In genomic region chr12:6871052-6871957, GRCh38 we compare ENCODE assay signal across 6 cellular contexts. TPM values are rescaled to one million over a fixed set of nuclear protein-coding genes. Genes with fewer than 3 reads are reported as not detected.
A peak's percentile ranks its signal among the peaks of the same experiment; 100 is the strongest.
DNase-seq lines count a peak whose midpoint lies in the region; ATAC-seq and TF ChIP-seq lines count a peak whose summit lies in the region.

No MANE protein-coding gene starts in this region.

- H3K9me2 ChIP-seq in neural cell (ENCODE audit: insufficient read depth, low read length) = no peaks in the 10 kb centered on the region

- no peak overlapping the region for H2AFZ ChIP-seq in neural cell (ENCODE audit: low read depth, low read length)

- peak overlapping the region; percentile 78 for H3K27ac Mint-ChIP-seq in CD4-positive, alpha-beta T cell

- no peaks in the 10 kb centered on the region for H3K27me3 ChIP-seq in CD4-positive, alpha-beta T cell (ENCODE audit: control insufficient read depth, insufficient read depth, low read length)
- H3K27me3 ChIP-seq in brain microvascular endothelial cell (replicated peaks) = no peaks in the 10 kb centered on the region
- H3K27me3 ChIP-seq in neural cell (ENCODE audit: insufficient read depth, low read depth, low read length) = no peaks in the 10 kb centered on the region

- no peak for TF ChIP-seq EP300 in neural cell (conservative IDR thresholded peaks at IDR 0.05; ENCODE audit: poor library complexity, severe bottlenecking)

- H3K9me3 Mint-ChIP-seq in CD4-positive, alpha-beta T cell = no peaks in the 10 kb centered on the region

- in situ Hi-C loops in brain microvascular endothelial cell (cut with HindIII; ENCODE audit: low pct_ligation_motif_present, low sequenced_read_pairs) = no loop called here

- H3K36me3 Mint-ChIP-seq in CD4-positive, alpha-beta T cell (ENCODE audit: low read depth) = peaks cover 32% of the 10 kb centered on the region

- no peaks in the 10 kb centered on the region for H3K9me3 ChIP-seq in CD4-positive, alpha-beta T cell (ENCODE audit: control insufficient read depth, low read length)
- no peaks in the 10 kb centered on the region for H3K9me3 ChIP-seq in neural cell (ENCODE audit: low read length)

- peaks cover 3% of the 10 kb centered on the region for H3F3A ChIP-seq in neural cell (ENCODE audit: insufficient read depth, low read length, poor library complexity, severe bottlenecking)

- H3K9ac ChIP-seq in neural cell (ENCODE audit: low read length) = peak overlapping the region; percentile 75

- H4K20me1 ChIP-seq in neural cell (ENCODE audit: insufficient read depth) = no peaks in the 10 kb centered on the region

- DNase-seq in CD4-positive, alpha-beta T cell = no peak
- DNase-seq in M059J (ENCODE audit: low read depth) = peak; percentile 78
- DNase-seq in brain microvascular endothelial cell = no peak
- no peak for DNase-seq in NCI-H1930 (lab: John Stamatoyannopoulos, UW)

- no peak for TF ChIP-seq RAD21 in neural cell (conservative IDR thresholded peaks at IDR 0.05)

- H3K27ac ChIP-seq in CD4-positive, alpha-beta T cell (ENCODE audit: low read depth, low read length) = peak overlapping the region; percentile 32
- H3K27ac ChIP-seq in brain microvascular endothelial cell (no peak overlapping the region), neural cell (ENCODE audit: low read length) (no peak overlapping the region)

- peak overlapping the region; percentile 88 for H3K4me3 Mint-ChIP-seq in CD4-positive, alpha-beta T cell

- CTCF ChIA-PET in CD4-positive, alpha-beta T cell (lab: Charles Lee) = interaction anchor here (1.2 to 10.3 kb wide), 9 partner anchors 11 to 94 kb away, joined by 4 to 153 read pairs (median 24); partner anchors contain the start of genes CDCA3, ENO2, LRRC23 and P3H3

- POLR2A ChIA-PET in CD4-positive, alpha-beta T cell (lab: Charles Lee) = interaction anchor here (1.4 to 4.4 kb wide), 9 partner anchors 19 to 263 kb away, joined by 3 to 106 read pairs (median 23); partner anchors contain the start of genes C12orf57, C1RL, CDCA3 and ENO2

- no peak overlapping the region for H3K4me2 ChIP-seq in neural cell (ENCODE audit: low read length)

- no peaks in the 10 kb centered on the region for H3K79me2 ChIP-seq in neural cell (replicated peaks; ENCODE audit: insufficient read depth, low read length)

- TF ChIP-seq CTCF in CD4-positive, alpha-beta T cell (IDR thresholded peaks at IDR 0.05) = no peak
- TF ChIP-seq CTCF in brain microvascular endothelial cell (IDR thresholded peaks at IDR 0.05; ENCODE audit: low read depth, low read length, missing control alignments) (no peak), neural cell (IDR thresholded peaks at IDR 0.05; ENCODE audit: poor library complexity, severe bottlenecking) (no peak)

- peak overlapping the region; percentile 84 for H3K4me3 ChIP-seq in brain microvascular endothelial cell (ENCODE audit: low read depth, low read length)
- H3K4me3 ChIP-seq in neural cell (ENCODE audit: low read length) = peak overlapping the region; percentile 88

- intact Hi-C loops in CD4-positive, alpha-beta T cell (cut with DNase I, micrococcal nuclease) = loop anchor here (5.0 kb wide), 2 partner anchors 41 to 146 kb away; partner anchors contain the start of genes ENO2 (in 1 of the 2) and LPCAT3 (in 1 of the 2)

- H3K36me3 ChIP-seq in brain microvascular endothelial cell (replicated peaks) (peaks cover 21% of the 10 kb centered on the region), neural cell (ENCODE audit: insufficient read depth, low read length) (no peaks in the 10 kb centered on the region)

- peaks cover 69% of the 10 kb centered on the region for H3K4me1 Mint-ChIP-seq in CD4-positive, alpha-beta T cell (ENCODE audit: low read depth)

- no peak for ATAC-seq in CD4-positive, alpha-beta T cell (ENCODE audit: poor library complexity)
- ATAC-seq in HG02970 (IDR thresholded peaks at IDR 0.05; ENCODE audit: low FRiP score, unreplicated experiment) = no peak

- H3K27me3 Mint-ChIP-seq in CD4-positive, alpha-beta T cell = no peaks in the 10 kb centered on the region

TF ChIP-seq in neural cell, 6 proteins besides CTCF, POLR2A, EP300 and RAD21:
- no peak for TF ChIP-seq MXI1 (conservative IDR thresholded peaks at IDR 0.05; ENCODE audit: poor library complexity, severe bottlenecking)
- no peak for TF ChIP-seq POLR2AphosphoS5 (IDR thresholded peaks at IDR 0.05)
- TF ChIP-seq REST (IDR thresholded peaks at IDR 0.05; ENCODE audit: borderline replicate concordance) = no peak
- TF ChIP-seq SMC3 (conservative IDR thresholded peaks at IDR 0.05; ENCODE audit: poor library complexity) = no peak
- TF ChIP-seq TAF1 (IDR thresholded peaks at IDR 0.05; ENCODE audit: low read depth) = no peak
- TF ChIP-seq EZH2 (IDR thresholded peaks at IDR 0.05; ENCODE audit: borderline replicate concordance, insufficient read depth, low read length, poor library complexity, severe bottlenecking) = no peak
TF ChIP-seq in neural cell: peak in this region for 0.

RNA-seq across cellular contexts. Expression of gene SPSB2, which starts 1.8 kb away (rescaled TPM):
- total RNA-seq in CD4-positive, alpha-beta T cell = 1 to 10 TPM; 3.2 to 3.3 TPM
- 6.1 and 7.7 TPM in 2 replicates for total RNA-seq in M059J (2014; rRNA removed; shearing (Covaris generic))
- 12.8 and 14.2 TPM in 2 replicates for polyA plus RNA-seq in neural cell
- polyA minus RNA-seq in neural cell = 5.8 and 6.0 TPM in 2 replicates

RNA-seq across cellular contexts. Expression of gene TPI1, which starts 4.0 kb away (rescaled TPM):
- total RNA-seq in CD4-positive, alpha-beta T cell = 10 to 100 TPM; 46.8 to 48.7 TPM
- total RNA-seq in M059J (2014; rRNA removed; shearing (Covaris generic)) = 1,942 and 2,129 TPM in 2 replicates
- polyA plus RNA-seq in neural cell = 288 and 292 TPM in 2 replicates
- polyA minus RNA-seq in neural cell = 150 and 158 TPM in 2 replicates

RNA-seq across cellular contexts. Expression of gene USP5, which starts 19.4 kb away (rescaled TPM):
- total RNA-seq in CD4-positive, alpha-beta T cell = 10 to 100 TPM; 31.8 to 33.4 TPM
- 47.3 and 79.3 TPM in 2 replicates for total RNA-seq in M059J (2014; rRNA removed; shearing (Covaris generic))
- polyA plus RNA-seq in neural cell = 120 and 130 TPM in 2 replicates
- polyA minus RNA-seq in neural cell = 104 and 125 TPM in 2 replicates

RNA-seq across cellular contexts. Expression of gene CDCA3, which starts 20.2 kb away (rescaled TPM):
- total RNA-seq in CD4-positive, alpha-beta T cell = under 1 TPM; 0.80 to 0.89 TPM
- total RNA-seq in M059J (2014; rRNA removed; shearing (Covaris generic)) = 123 and 126 TPM in 2 replicates
- polyA plus RNA-seq in neural cell = 4.1 and 7.3 TPM in 2 replicates
- 4.9 and 5.8 TPM in 2 replicates for polyA minus RNA-seq in neural cell

RNA-seq across cellular contexts. Expression of gene GNB3, which starts 30.6 kb away (rescaled TPM):
- total RNA-seq in CD4-positive, alpha-beta T cell = under 1 TPM; 0.75 to 0.85 TPM
- 0.57 TPM in 1 of 2 replicates, not detected in the other for total RNA-seq in M059J (2014; rRNA removed; shearing (Covaris generic))
- 18.8 and 19.0 TPM in 2 replicates for polyA plus RNA-seq in neural cell
- 4.4 and 4.5 TPM in 2 replicates for polyA minus RNA-seq in neural cell

Comparison
In these comparisons a context has a peak if more than half of its experiments do, and no peak if none do; other contexts are left out.
1. RNA of gene TPI1, which starts 4.0 kb away (total RNA-seq): 1,942 to 2,129 TPM in M059J; 46.8 to 48.7 TPM in CD4-positive, alpha-beta T cell; every median in the first group is over 10 times any median in the second.